8 cellular contexts compared by ENCODE assay signal in the genomic region with DNA sequence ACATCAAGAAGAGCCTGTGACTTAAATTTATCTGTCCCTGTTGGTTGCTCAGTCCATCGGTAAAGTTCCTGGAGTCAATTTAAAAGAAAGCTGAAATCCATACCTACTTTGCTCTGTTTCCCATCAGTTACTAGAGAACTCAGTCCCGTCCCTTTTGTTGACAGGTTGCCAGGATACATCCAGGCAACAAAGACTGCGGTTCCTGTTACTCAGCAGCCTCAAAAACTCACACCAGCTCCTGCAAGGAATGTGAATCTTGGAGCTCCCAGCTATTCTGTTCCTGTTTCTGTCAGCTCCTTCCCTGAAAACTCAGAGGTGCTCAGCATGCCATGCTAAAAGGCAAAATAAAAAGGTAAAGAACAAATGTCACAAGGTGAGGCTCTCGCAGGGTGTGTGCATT. TPM values are rescaled to one million over a fixed set of nuclear protein-coding genes. Genes with fewer than 3 reads are reported as not detected.
DNase-seq lines count a peak whose midpoint lies in the region; ATAC-seq and TF ChIP-seq lines count a peak whose summit lies in the region.
"Had no signal": no experiment of that assay in that cellular context is flagged by ENCODE, and none has a peak within 500 bp of the region (broad histone marks: within the 10 kb centered on the region; RNA-seq: fewer than 3 reads in every experiment).

ZNF474 (plus strand) TSS at position 215 of the 400 bp plus-strand sequence. CDS start 22,445 bp downstream, outside the sequence.

- peak within 1 kb of the TSS; percentile 20 to 43 for H3K9ac ChIP-seq in stomach smooth muscle (ENCODE audit: low read length in 2 of 2)

- no peak within 1 kb of the TSS for H3K27ac ChIP-seq in right cardiac atrium (ENCODE audit: low read length)
- peak within 1 kb of the TSS; percentile 61 for H3K27ac ChIP-seq in stomach smooth muscle (ENCODE audit: low read length)

- peak within 1 kb of the TSS; percentile 95 for H3K27ac Mint-ChIP-seq in HFFc6

- no peaks in the 10 kb centered on the region for H3K27me3 ChIP-seq in right cardiac atrium (ENCODE audit: control insufficient read depth, insufficient read depth)
- H3K27me3 ChIP-seq in stomach smooth muscle (ENCODE audit: control insufficient read depth in 1 of 2, insufficient read depth in 2 of 2, low read length in 2 of 2), result no peaks in the 10 kb centered on the region

- no peaks in the 10 kb centered on the region for H3K9me3 Mint-ChIP-seq in HFFc6

- intact Hi-C loops in right cardiac atrium (cut with DNase I), result no loop called here

- 20% methylated on average over 4 of the region's 4 CpGs for WGBS in right cardiac atrium

- H3K4me1 Mint-ChIP-seq in HFFc6 (ENCODE audit: low read depth), result peaks cover 47% of the 10 kb centered on the region

- no peaks in the 10 kb centered on the region for H3K4me1 ChIP-seq in right cardiac atrium (ENCODE audit: control insufficient read depth, insufficient read depth, low read length)
- peaks cover 22% of the 10 kb centered on the region for H3K4me1 ChIP-seq in stomach smooth muscle (ENCODE audit: control insufficient read depth, insufficient read depth, low read length)

- H3K36me3 Mint-ChIP-seq in HFFc6 (ENCODE audit: low read depth), result no peaks in the 10 kb centered on the region

- ATAC-seq in right cardiac atrium (peak; percentile 77 to 92), HG02678 (IDR thresholded peaks at IDR 0.05; ENCODE audit: unreplicated experiment) (no peak)

- TF ChIP-seq CTCF in HFFc6 (IDR thresholded peaks at IDR 0.05), result no peak

- H3K36me3 ChIP-seq in stomach smooth muscle (ENCODE audit: control insufficient read depth in 2 of 2, insufficient read depth in 2 of 2, low read length in 2 of 2), result no peaks in the 10 kb centered on the region

- H3K9me3 ChIP-seq in right cardiac atrium (ENCODE audit: control insufficient read depth, low read length) (no peaks in the 10 kb centered on the region), stomach smooth muscle (ENCODE audit: control insufficient read depth in 2 of 2, low read length in 2 of 2) (no peaks in the 10 kb centered on the region)

- peak within 1 kb of the TSS; percentile 58 for H3K4me3 Mint-ChIP-seq in HFFc6

- H3K27me3 Mint-ChIP-seq in HFFc6 (ENCODE audit: insufficient read depth), result no peaks in the 10 kb centered on the region; the same call in 1 of the 2 replicates

- DNase-seq in HFFc6 (peak; percentile 98), T1000 (lab: John Stamatoyannopoulos, UW) (peak; percentile 48), right cardiac atrium (peak in 1 of 3 donors; percentile 37), retina (no peak), HuH-7.5 (ENCODE audit: low spot score) (no peak)
- DNase-seq: effector CD8-positive, alpha-beta T cell had no signal

- no peak within 1 kb of the TSS for H3K4me3 ChIP-seq in right cardiac atrium (ENCODE audit: low read length)
- H3K4me3 ChIP-seq in stomach smooth muscle (ENCODE audit: low read length in 2 of 2), result peak within 1 kb of the TSS; percentile 52 to 59

RNA-seq across cellular contexts. Expression of gene ZNF474, which starts in this region (rescaled TPM):
- under 1 TPM in 5 of 6 experiments, not detected in 1; 0.10 to 0.28 (median 0.16) TPM for total RNA-seq in HFFc6 (2021; fragmentation: NEBNext Ultra II Directional; extraction: Animal tissue kit (Norgen Biotek cat#: 25700))
- total RNA-seq in right cardiac atrium, result under 1 TPM in 2 of 4 donors, not detected in 2; 0.25 to 0.32 TPM
- polyA plus RNA-seq in right cardiac atrium, result not detected

Comparison
In these comparisons a context has a peak if more than half of its experiments do, and no peak if none do; other contexts are left out.
1. Peak in DNase-seq in HFFc6; RNA of the gene not detected or under 1 TPM.
2. Peak in ATAC-seq in right cardiac atrium; RNA of the gene not detected or under 1 TPM.